In the genomic region with DNA sequence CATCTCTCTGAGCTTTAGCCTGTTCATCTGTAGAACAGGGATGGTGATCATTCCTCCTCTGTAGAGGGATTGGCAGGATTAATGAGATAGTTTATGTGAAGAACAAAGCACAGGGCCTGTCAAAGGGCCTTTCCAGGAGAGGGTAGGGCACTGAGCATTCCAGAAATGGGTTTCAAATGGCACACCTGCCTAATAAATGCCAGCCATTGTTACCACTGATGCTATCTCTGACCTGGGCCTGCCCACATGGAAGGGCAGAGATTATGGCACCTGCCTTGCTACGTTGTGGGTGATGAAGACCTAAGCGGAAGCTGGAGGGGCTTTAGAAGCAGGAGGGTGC, we compare ENCODE assay signal across 14 cellular contexts. TPM values are rescaled to one million over a fixed set of nuclear protein-coding genes. Genes with fewer than 3 reads are reported as not detected.
DNase-seq lines count a peak whose midpoint lies in the region; ATAC-seq and TF ChIP-seq lines count a peak whose summit lies in the region.
"Had no signal": no experiment of that assay in that cellular context is flagged by ENCODE, and none has a peak within 500 bp of the region (broad histone marks: within the 10 kb centered on the region; RNA-seq: fewer than 3 reads in every experiment).

No MANE protein-coding gene starts in this region.

- ATAC-seq in left cardiac atrium (no peak), GM18502 (IDR thresholded peaks at IDR 0.05; ENCODE audit: poor library complexity, unreplicated experiment) (no peak)

- BruUV-seq in PC-9 (replicated peaks; lab: Mats Ljungman, UMichigan), result no TSS peak

- intact Hi-C loops in left cardiac atrium (cut with DNase I), result no loop called here
- intact Hi-C loops in PC-9 (cut with micrococcal nuclease; ENCODE audit: unreplicated experiment), result no loop called here
- intact Hi-C loops in esophagus muscularis mucosa (cut with DNase I), result no loop called here
- intact Hi-C loops in tibial artery (cut with DNase I; ENCODE audit: low total_unique reads), result no loop called here

- H2AFZ ChIP-seq in PC-9, result no peak overlapping the region

- peaks cover 44% of the 10 kb centered on the region for H3K36me3 ChIP-seq in cardiac muscle cell
- no peaks in the 10 kb centered on the region for H3K36me3 ChIP-seq in PC-9 (ENCODE audit: low read depth)
- peaks cover 14 to 70% (median 44%) of the 10 kb centered on the region in 4 donors for H3K36me3 ChIP-seq in esophagus muscularis mucosa
- H3K36me3 ChIP-seq in tibial artery, result peaks cover 83 to 91% (median 91%) of the 10 kb centered on the region in 3 donors
- H3K36me3 ChIP-seq: SJSA1 had no signal

- no peaks in the 10 kb centered on the region for H3K27me3 ChIP-seq in cardiac muscle cell
- H3K27me3 ChIP-seq in PC-9 (ENCODE audit: insufficient read depth, low read depth), result no peaks in the 10 kb centered on the region
- H3K27me3 ChIP-seq in esophagus muscularis mucosa, result no peaks in the 10 kb centered on the region
- no peaks in the 10 kb centered on the region for H3K27me3 ChIP-seq in tibial artery
- H3K27me3 ChIP-seq: SJSA1 had no signal

- no peak for TF ChIP-seq EP300 in esophagus muscularis mucosa (IDR thresholded peaks at IDR 0.05)

- H3K4me1 ChIP-seq in cardiac muscle cell (ENCODE audit: low read depth) (peaks cover 21% of the 10 kb centered on the region), PC-9 (replicated peaks; ENCODE audit: insufficient read depth) (no peaks in the 10 kb centered on the region), esophagus muscularis mucosa (peaks cover 42 to 95% (median 89%) of the 10 kb centered on the region in 4 donors), tibial artery (peaks cover 0 to 71% (median 54%) of the 10 kb centered on the region in 4 donors)

- H3K9me2 ChIP-seq in PC-9 (ENCODE audit: insufficient read depth), result no peaks in the 10 kb centered on the region

- CTCF ChIA-PET in PC-9 (lab: Charles Lee), result interaction anchor here (0.6 to 0.8 kb wide), 2 partner anchors 65 to 79 kb away, joined by 3 read pairs; no protein-coding TSS in a partner anchor

- H3K27ac ChIP-seq in cardiac muscle cell, result peak overlapping the region; percentile 55
- H3K27ac ChIP-seq in PC-9, result no peak overlapping the region
- peak overlapping the region; percentile 94 to 99 (median 96) for H3K27ac ChIP-seq in esophagus muscularis mucosa (replicated peaks in 1 of 4)
- peak overlapping the region; percentile 96 to 97 for H3K27ac ChIP-seq in tibial artery
- H3K27ac ChIP-seq: C4-2B, SJSA1 had no signal

- peaks cover 6% of the 10 kb centered on the region; the same call in 1 of the 2 replicates for H3F3A ChIP-seq in PC-9 (ENCODE audit: insufficient read depth, low read depth)

- no peak for TF ChIP-seq POLR2A in esophagus muscularis mucosa (IDR thresholded peaks at IDR 0.05; ENCODE audit: low read depth)

- POLR2A ChIA-PET in PC-9 (lab: Charles Lee; ENCODE audit: unreplicated experiment), result interaction anchor here (0.6 to 0.9 kb wide), 3 partner anchors 31 to 80 kb away, joined by 3 to 7 read pairs (median 6); a partner anchor contains a TSS

- DNase-seq in cardiac muscle cell (ENCODE audit: low read depth in 1 of 2, low spot score in 1 of 2) (no peak), left cardiac atrium (no peak), PC-9 (peak; percentile 59 to 74), esophagus muscularis mucosa (ENCODE audit: extremely low spot score) (no peak), tibial artery (no peak), NCI-H510A treated with DMSO at 0.1 percent for 48 hours (lab: John Stamatoyannopoulos, UW) (no peak)
- no peak for DNase-seq in activated CD8-positive, alpha-beta memory T cell treated with anti-CD3 and anti-CD28 coated beads, Interleukin-2, amount 50 U/mL, for 48 hours
- DNase-seq: H9, NCI-H82, RPMI8226 had no signal

- H3K4me3 ChIP-seq in cardiac muscle cell (no peak overlapping the region), PC-9 (no peak overlapping the region), esophagus muscularis mucosa (no peak overlapping the region), tibial artery (no peak overlapping the region)
- H3K4me3 ChIP-seq: SJSA1 had no signal

- H4K20me1 ChIP-seq in PC-9 (ENCODE audit: insufficient read depth), result no peaks in the 10 kb centered on the region; the same call in 1 of the 2 replicates

- TF ChIP-seq CTCF in cardiac muscle cell (IDR thresholded peaks at IDR 0.05; ENCODE audit: low read depth, low read length), result no peak
- no peak for TF ChIP-seq CTCF in PC-9 (conservative IDR thresholded peaks at IDR 0.05)
- TF ChIP-seq CTCF in esophagus muscularis mucosa (IDR thresholded peaks at IDR 0.05), result no peak
- TF ChIP-seq CTCF in tibial artery (IDR thresholded peaks at IDR 0.05), result no peak

- no peaks in the 10 kb centered on the region for H3K79me2 ChIP-seq in PC-9 (ENCODE audit: low read depth)

- no peak overlapping the region for H3K4me2 ChIP-seq in PC-9

- WGBS in esophagus muscularis mucosa, result 60% methylated on average over 2 of the region's 2 CpGs

- no peaks in the 10 kb centered on the region for H3K9me3 ChIP-seq in cardiac muscle cell (ENCODE audit: low read depth)
- H3K9me3 ChIP-seq in PC-9 (ENCODE audit: insufficient read depth, low read depth), result no peaks in the 10 kb centered on the region
- H3K9me3 ChIP-seq in esophagus muscularis mucosa, result no peaks in the 10 kb centered on the region
- H3K9me3 ChIP-seq in tibial artery, result no peaks in the 10 kb centered on the region
- H3K9me3 ChIP-seq: SJSA1 had no signal

RNA-seq across cellular contexts. Expression of a gene that starts 31.0 kb away (rescaled TPM):
- 35.0 and 45.5 TPM in 2 replicates for total RNA-seq in cardiac muscle cell
- polyA plus RNA-seq in cardiac muscle cell, result 52.7 and 67.5 TPM in 2 replicates
- 10 to 100 TPM; 29.0 to 30.0 TPM for total RNA-seq in left cardiac atrium
- 44.7 and 57.2 TPM in 2 replicates for total RNA-seq in PC-9 (2021)
- total RNA-seq in esophagus muscularis mucosa, result 10 to 100 TPM; 16.2 to 32.6 (median 19.9) TPM

RNA-seq across cellular contexts. Expression of a gene that starts 33.1 kb away (rescaled TPM):
- total RNA-seq in cardiac muscle cell (275 and 292 TPM in 2 replicates), left cardiac atrium (10 to 100 TPM; 94.6 to 94.9 TPM), PC-9 (2021) (46.8 and 55.8 TPM in 2 replicates), esophagus muscularis mucosa (100 to 1,000 TPM; 115 to 251 (median 180) TPM)
- polyA plus RNA-seq in cardiac muscle cell, result 185 and 188 TPM in 2 replicates

RNA-seq across cellular contexts. Expression of a gene that starts 46.6 kb away (rescaled TPM):
- total RNA-seq in cardiac muscle cell, result 6.4 and 9.5 TPM in 2 replicates
- 3.3 and 4.3 TPM in 2 replicates for polyA plus RNA-seq in cardiac muscle cell
- total RNA-seq in left cardiac atrium, result under 1 TPM in 1 of 2 donors, not detected in 1; 0.32 TPM
- 0.22 and 0.30 TPM in 2 replicates for total RNA-seq in PC-9 (2021)
- not detected for total RNA-seq in esophagus muscularis mucosa
- total RNA-seq: HT1080, SJSA1 had no signal

RNA-seq across cellular contexts. Expression of a gene that starts 49.5 kb away (rescaled TPM):
- total RNA-seq in cardiac muscle cell (37.2 and 47.0 TPM in 2 replicates), left cardiac atrium (1,000 to 10,000 TPM; 5,895 to 7,519 TPM), PC-9 (2021) (0.60 TPM in 1 of 2 replicates, not detected in the other), esophagus muscularis mucosa (over 10,000 TPM; 19,781 to 23,770 (median 22,752) TPM)
- polyA plus RNA-seq in cardiac muscle cell, result 17.5 and 20.4 TPM in 2 replicates
- total RNA-seq: HT1080 had no signal

Comparison
In these comparisons a context has a peak if more than half of its experiments do, and no peak if none do; other contexts are left out.
1. DNase-seq: peak in PC-9 (2 of 2); none in cardiac muscle cell (0 of 2), left cardiac atrium (single experiment), esophagus muscularis mucosa (single experiment), tibial artery (0 of 2), NCI-H510A treated with DMSO at 0.1 percent for 48 hours (single experiment) and activated CD8-positive, alpha-beta memory T cell treated with anti-CD3 and anti-CD28 coated beads, Interleukin-2, amount 50 U/mL, for 48 hours (single experiment).